In genomic region chr3:29644261-29644660, GRCh38 we compare ENCODE assay signal across 23 cellular contexts.
A peak's percentile ranks its signal among the peaks of the same experiment; 100 is the strongest.
DNase-seq lines count a peak whose midpoint lies in the region; ATAC-seq and TF ChIP-seq lines count a peak whose summit lies in the region.
"Had no signal": no experiment of that assay in that cellular context is flagged by ENCODE, and none has a peak within 500 bp of the region (broad histone marks: within the 10 kb centered on the region; RNA-seq: fewer than 3 reads in every experiment).

No MANE protein-coding gene starts in this region.

- peak overlapping the region; percentile 61; the same call in 1 of the 2 replicates for H3K9ac ChIP-seq in SK-N-SH

- H3K4me2 ChIP-seq in SK-N-SH = peak overlapping the region; percentile 59

- peaks cover 54% of the 10 kb centered on the region for H3F3A ChIP-seq in SK-N-SH (replicated peaks; ENCODE audit: insufficient read depth)

- H3K4me3 ChIP-seq in SK-N-SH (ENCODE audit: low read depth in 2 of 2, low read length in 1 of 2) = 0 out of 4 replicates have a peak overlapping the region, but pooled peaks of 1 of the 2 experiments have one; percentile 10
- H3K4me3 ChIP-seq in foreskin fibroblast (ENCODE audit: low read depth in 1 of 2, low read length in 2 of 2) = no peak overlapping the region
- H3K4me3 ChIP-seq: pancreas, SJCRH30, thyroid gland had no signal

- H3K9me2 ChIP-seq in SK-N-SH = no peaks in the 10 kb centered on the region

- peaks cover 17 to 49% of the 10 kb centered on the region in 2 experiments; a peak in 3 of 4 replicates for H3K4me1 ChIP-seq in SK-N-SH (ENCODE audit: control insufficient read depth in 1 of 2, insufficient read depth in 2 of 2, low read depth in 1 of 2, low read length in 1 of 2)
- H3K4me1 ChIP-seq: pancreas had no signal

- H3K36me3 Mint-ChIP-seq in activated CD8-positive, alpha-beta T cell treated with anti-CD3 and anti-CD28 coated beads, Interleukin-2, amount 10 ng/mL, durations not matched to agents 7 days and 5 days (ENCODE audit: low read depth) = no peaks in the 10 kb centered on the region
- H3K36me3 Mint-ChIP-seq: naive thymus-derived CD8-positive, alpha-beta T cell; stimulated activated naive B cell treated with anti-CD40 and anti-IgM and Interleukin-4, amounts not matched to agents 10 μg/mL and 1 μg/mL and 100 μg/mL, for 72 hours had no signal

- no peaks in the 10 kb centered on the region for H3K27me3 ChIP-seq in SK-N-SH (ENCODE audit: insufficient read depth)
- H3K27me3 ChIP-seq: pancreas, SJCRH30, thyroid gland had no signal

- no peak overlapping the region for H3K27ac Mint-ChIP-seq in activated CD8-positive, alpha-beta T cell treated with anti-CD3 and anti-CD28 coated beads, Interleukin-2, amount 10 ng/mL, durations not matched to agents 7 days and 5 days
- H3K27ac Mint-ChIP-seq: activated CD4-positive, alpha-beta T cell treated with anti-CD3 and anti-CD28 coated beads, Interleukin-2, amount 10 ng/mL, durations not matched to agents 7 days and 5 days; naive thymus-derived CD8-positive, alpha-beta T cell; stimulated activated naive B cell treated with anti-CD40 and anti-IgM and Interleukin-4, amounts not matched to agents 10 μg/mL and 1 μg/mL and 100 μg/mL, for 72 hours; T-helper 17 cell had no signal

- H3K36me3 ChIP-seq in SK-N-SH (replicated peaks in 1 of 2; ENCODE audit: control insufficient read depth in 1 of 2, insufficient read depth in 2 of 2, low read length in 1 of 2) = peaks cover 0 to 2% of the 10 kb centered on the region in 2 experiments
- H3K36me3 ChIP-seq: pancreas, SJCRH30, thyroid gland had no signal

- POLR2A ChIA-PET in SK-N-SH (lab: Yijun Ruan, JAX) = interaction anchor here (2.0 to 2.4 kb wide), 2 partner anchors 361 to 500 kb away, joined by 6 to 13 read pairs; no protein-coding TSS in a partner anchor
- POLR2A ChIA-PET in activated CD8-positive, alpha-beta T cell treated with anti-CD3 and anti-CD28 coated beads, Interleukin-2, amount 10 ng/mL, durations not matched to agents 7 days and 5 days (lab: Charles Lee) = no interaction called here

- no peaks in the 10 kb centered on the region for H3K9me3 ChIP-seq in SK-N-SH
- H3K9me3 ChIP-seq: pancreas, SJCRH30, thyroid gland had no signal

- H2AFZ ChIP-seq in SK-N-SH (ENCODE audit: low read depth) = peak overlapping the region; percentile 24; the same call in 1 of the 2 replicates

- no peaks in the 10 kb centered on the region for H4K20me1 ChIP-seq in SK-N-SH (ENCODE audit: insufficient read depth)

- ATAC-seq in activated CD8-positive, alpha-beta T cell treated with anti-CD3 and anti-CD28 coated beads, Interleukin-2, amount 10 ng/mL, durations not matched to agents 7 days and 5 days = no peak
- ATAC-seq: naive thymus-derived CD8-positive, alpha-beta T cell; stimulated activated naive B cell treated with anti-CD40 and anti-IgM and Interleukin-4, amounts not matched to agents 10 μg/mL and 1 μg/mL and 100 μg/mL, for 72 hours; T-helper 17 cell had no signal

- no peaks in the 10 kb centered on the region for H3K4me1 Mint-ChIP-seq in activated CD8-positive, alpha-beta T cell treated with anti-CD3 and anti-CD28 coated beads, Interleukin-2, amount 10 ng/mL, durations not matched to agents 7 days and 5 days (ENCODE audit: low read depth)
- H3K4me1 Mint-ChIP-seq: activated CD4-positive, alpha-beta T cell treated with anti-CD3 and anti-CD28 coated beads, Interleukin-2, amount 10 ng/mL, durations not matched to agents 7 days and 5 days; naive thymus-derived CD8-positive, alpha-beta T cell; stimulated activated naive B cell treated with anti-CD40 and anti-IgM and Interleukin-4, amounts not matched to agents 10 μg/mL and 1 μg/mL and 100 μg/mL, for 72 hours; T-helper 17 cell had no signal

- DNase-seq in GM04503 (ENCODE audit: low read depth) (peak; percentile 22), SK-N-SH (peak; percentile 22), foreskin fibroblast (peak; percentile 7 to 35), stromal cell of bone marrow (ENCODE audit: low read depth) (peak; percentile 57)
- no peak for DNase-seq in activated CD8-positive, alpha-beta T cell treated with anti-CD3 and anti-CD28 coated beads, Interleukin-2, amount 10 ng/mL, durations not matched to agents 7 days and 5 days
- no peak for DNase-seq in activated CD4-positive, alpha-beta T cell treated with anti-CD3 and anti-CD28 coated beads for 1 hour
- DNase-seq in activated CD8-positive, alpha-beta memory T cell treated with anti-CD3 and anti-CD28 coated beads, Interleukin-2, amount 50 U/mL, for 48 hours = no peak
- DNase-seq: activated CD4-positive, alpha-beta T cell treated with anti-CD3 and anti-CD28 coated beads, Interleukin-2, amount 10 ng/mL, durations not matched to agents 7 days and 5 days; activated CD8-positive, alpha-beta memory T cell treated with anti-CD3 and anti-CD28 coated beads, Interleukin-2, amount 50 U/mL, for 4 hours; activated effector memory CD4-positive, alpha-beta T cell treated with Interleukin-2 at 50 U/mL for 16 hours; dermis blood vessel endothelial cell; KBM-7; mesenchymal stem cell; MV-4-11; naive thymus-derived CD8-positive, alpha-beta T cell; NCI-H187; NCI-H748 treated with DMSO at 0.1 percent for 48 hours; pancreas; SJCRH30; stimulated activated CD4-positive, alpha-beta T cell treated with anti-CD3 and anti-CD28 coated beads, Interleukin-1b, Interleukin-23, amount 100 ng/mL, for 48 hours; stimulated activated naive B cell treated with anti-CD40 and anti-IgM and Interleukin-4, amounts not matched to agents 10 μg/mL and 1 μg/mL and 100 μg/mL, for 72 hours; T-helper 17 cell; thyroid gland had no signal

- no peaks in the 10 kb centered on the region for H3K9me3 Mint-ChIP-seq in activated CD8-positive, alpha-beta T cell treated with anti-CD3 and anti-CD28 coated beads, Interleukin-2, amount 10 ng/mL, durations not matched to agents 7 days and 5 days (ENCODE audit: insufficient read depth)
- H3K9me3 Mint-ChIP-seq: activated CD4-positive, alpha-beta T cell treated with anti-CD3 and anti-CD28 coated beads, Interleukin-2, amount 10 ng/mL, durations not matched to agents 7 days and 5 days; naive thymus-derived CD8-positive, alpha-beta T cell; stimulated activated naive B cell treated with anti-CD40 and anti-IgM and Interleukin-4, amounts not matched to agents 10 μg/mL and 1 μg/mL and 100 μg/mL, for 72 hours had no signal

- no peak overlapping the region for H3K4me3 Mint-ChIP-seq in activated CD8-positive, alpha-beta T cell treated with anti-CD3 and anti-CD28 coated beads, Interleukin-2, amount 10 ng/mL, durations not matched to agents 7 days and 5 days
- H3K4me3 Mint-ChIP-seq: activated CD4-positive, alpha-beta T cell treated with anti-CD3 and anti-CD28 coated beads, Interleukin-2, amount 10 ng/mL, durations not matched to agents 7 days and 5 days; naive thymus-derived CD8-positive, alpha-beta T cell; stimulated activated naive B cell treated with anti-CD40 and anti-IgM and Interleukin-4, amounts not matched to agents 10 μg/mL and 1 μg/mL and 100 μg/mL, for 72 hours; T-helper 17 cell had no signal

- CTCF ChIA-PET in SK-N-SH (lab: Yijun Ruan, JAX) = interaction anchor here (1.0 to 2.5 kb wide), 4 partner anchors 117 to 728 kb away, joined by 3 to 12 read pairs (median 5); no protein-coding TSS in a partner anchor
- CTCF ChIA-PET in activated CD8-positive, alpha-beta T cell treated with anti-CD3 and anti-CD28 coated beads, Interleukin-2, amount 10 ng/mL, durations not matched to agents 7 days and 5 days (lab: Charles Lee) = no interaction called here

- H3K27ac ChIP-seq in SK-N-SH (ENCODE audit: low read depth in 2 of 2, low read length in 1 of 2) = peak overlapping the region; percentile 92 to 100
- H3K27ac ChIP-seq: pancreas, SJCRH30 had no signal

- WGBS in SK-N-SH (ENCODE audit: low lambda C conversion rate) = 7% methylated on average over 6 of the region's 6 CpGs

- TF ChIP-seq CTCF in SK-N-SH (IDR thresholded peaks at IDR 0.05) (peak; percentile 57), foreskin fibroblast (IDR thresholded peaks at IDR 0.05; ENCODE audit: low read depth, low read length) (no peak)

- H3K79me2 ChIP-seq in SK-N-SH (ENCODE audit: insufficient read depth) = peaks cover 41% of the 10 kb centered on the region

- H3K27me3 Mint-ChIP-seq in activated CD8-positive, alpha-beta T cell treated with anti-CD3 and anti-CD28 coated beads, Interleukin-2, amount 10 ng/mL, durations not matched to agents 7 days and 5 days (ENCODE audit: low read depth) = peaks cover 2% of the 10 kb centered on the region
- H3K27me3 Mint-ChIP-seq: activated CD4-positive, alpha-beta T cell treated with anti-CD3 and anti-CD28 coated beads, Interleukin-2, amount 10 ng/mL, durations not matched to agents 7 days and 5 days; stimulated activated naive B cell treated with anti-CD40 and anti-IgM and Interleukin-4, amounts not matched to agents 10 μg/mL and 1 μg/mL and 100 μg/mL, for 72 hours; T-helper 17 cell had no signal

- TF ChIP-seq EP300 in SK-N-SH (IDR thresholded peaks at IDR 0.05; ENCODE audit: borderline replicate concordance in 1 of 2, low read depth in 1 of 2, low read length in 1 of 2) = peak; percentile 24 to 70; a peak in 2 of 4 replicates

- TF ChIP-seq RAD21 in SK-N-SH (IDR thresholded peaks at IDR 0.05; ENCODE audit: low read length) = peak; percentile 48

TF ChIP-seq in SK-N-SH, 30 proteins besides CTCF, POLR2A, EP300 and RAD21 (continues in another document):
- TF ChIP-seq, protein P1, sequence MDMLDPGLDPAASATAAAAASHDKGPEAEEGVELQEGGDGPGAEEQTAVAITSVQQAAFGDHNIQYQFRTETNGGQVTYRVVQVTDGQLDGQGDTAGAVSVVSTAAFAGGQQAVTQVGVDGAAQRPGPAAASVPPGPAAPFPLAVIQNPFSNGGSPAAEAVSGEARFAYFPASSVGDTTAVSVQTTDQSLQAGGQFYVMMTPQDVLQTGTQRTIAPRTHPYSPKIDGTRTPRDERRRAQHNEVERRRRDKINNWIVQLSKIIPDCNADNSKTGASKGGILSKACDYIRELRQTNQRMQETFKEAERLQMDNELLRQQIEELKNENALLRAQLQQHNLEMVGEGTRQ (IDR thresholded peaks at IDR 0.05; ENCODE audit: borderline replicate concordance, low read depth, low read length) = no peak
- TF ChIP-seq RCOR1 (IDR thresholded peaks at IDR 0.05; ENCODE audit: low read length) (no peak), GATA2 (CRISPR knock-in tag; IDR thresholded peaks at IDR 0.05) (no peak), TAF1 (IDR thresholded peaks at IDR 0.05; ENCODE audit: borderline replicate concordance, low read depth, low read length) (no peak; the same call in 1 of the 2 replicates)

Comparison
In these comparisons a context has a peak if more than half of its experiments do, and no peak if none do; other contexts are left out.
1. DNase-seq: peak in GM04503 (single experiment), SK-N-SH (single experiment), foreskin fibroblast (2 of 2) and stromal cell of bone marrow (single experiment); none in activated CD8-positive, alpha-beta T cell treated with anti-CD3 and anti-CD28 coated beads, Interleukin-2, amount 10 ng/mL, durations not matched to agents 7 days and 5 days (single experiment), activated CD4-positive, alpha-beta T cell treated with anti-CD3 and anti-CD28 coated beads for 1 hour (single experiment) and activated CD8-positive, alpha-beta memory T cell treated with anti-CD3 and anti-CD28 coated beads, Interleukin-2, amount 50 U/mL, for 48 hours (single experiment).